Comparison of ENCODE assay signal across 24 cellular contexts in the genomic region with DNA sequence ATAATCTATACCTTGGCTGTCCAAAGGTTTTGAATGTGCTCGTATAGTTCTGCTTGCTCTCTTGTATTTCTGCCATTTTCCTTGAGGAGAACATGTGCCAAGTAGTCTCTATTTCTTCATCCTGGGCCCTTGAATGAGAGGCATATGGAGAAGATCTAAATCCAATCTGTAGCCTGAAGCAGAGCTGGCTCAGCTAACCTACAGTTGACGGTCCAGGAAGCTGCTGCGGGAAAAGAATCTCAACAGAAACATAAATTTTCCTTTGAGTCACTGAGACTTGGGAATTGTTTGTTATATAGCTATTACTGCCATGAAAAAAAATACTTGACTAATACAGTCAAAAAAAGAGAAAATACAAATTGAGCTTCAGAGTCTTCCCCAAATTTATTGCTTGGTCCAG. TPM values are rescaled to one million over a fixed set of nuclear protein-coding genes. Genes with fewer than 3 reads are reported as not detected.
DNase-seq lines count a peak whose midpoint lies in the region; ATAC-seq and TF ChIP-seq lines count a peak whose summit lies in the region.
"Had no signal": no experiment of that assay in that cellular context is flagged by ENCODE, and none has a peak within 500 bp of the region (broad histone marks: within the 10 kb centered on the region; RNA-seq: fewer than 3 reads in every experiment).

No MANE protein-coding gene starts in this region.

- H3K4me1 ChIP-seq in left lung: no peaks in the 10 kb centered on the region
- peaks cover 7% of the 10 kb centered on the region; the same call in 1 of the 2 replicates for H3K4me1 ChIP-seq in PC-3 (ENCODE audit: insufficient read depth, low read length)

- H3K27me3 ChIP-seq in left lung (no peaks in the 10 kb centered on the region), PC-3 (ENCODE audit: low read length) (no peaks in the 10 kb centered on the region)

- CTCF ChIA-PET in PC-3 (lab: Charles Lee): no interaction called here

- H3F3A ChIP-seq in PC-3 (ENCODE audit: low read length, unreplicated experiment): no peaks in the 10 kb centered on the region

- TF ChIP-seq CTCF in AG09309 (IDR thresholded peaks at IDR 0.05; ENCODE audit: control insufficient read depth, insufficient read depth, low read depth, low read length, missing control alignments) (no peak), foreskin fibroblast (IDR thresholded peaks at IDR 0.05; ENCODE audit: low read depth, low read length) (no peak), left lung (IDR thresholded peaks at IDR 0.05) (no peak), PC-3 (conservative IDR thresholded peaks at IDR 0.05; ENCODE audit: low read depth, low read length) (no peak)

- H3K9me3 ChIP-seq in left lung: no peaks in the 10 kb centered on the region
- no peaks in the 10 kb centered on the region for H3K9me3 ChIP-seq in PC-3 (ENCODE audit: low read length)

- no peak overlapping the region for H3K4me2 ChIP-seq in PC-3 (ENCODE audit: low read length)

- no peak overlapping the region for H2AFZ ChIP-seq in PC-3 (ENCODE audit: low read length)

- H3K9me2 ChIP-seq in PC-3 (replicated peaks; ENCODE audit: low read length): no peaks in the 10 kb centered on the region

- no peak overlapping the region for H3K4me3 ChIP-seq in AG09309 (ENCODE audit: control insufficient read depth, low read depth, low read length)
- no peak overlapping the region for H3K4me3 ChIP-seq in foreskin fibroblast (ENCODE audit: low read depth in 1 of 2, low read length in 2 of 2)
- no peak overlapping the region for H3K4me3 ChIP-seq in left lung
- no peak overlapping the region for H3K4me3 ChIP-seq in PC-3 (ENCODE audit: low read length)
- H3K4me3 ChIP-seq: GM12878 had no signal

- ATAC-seq in left lung (no peak), PC-3 (no peak)
- ATAC-seq: GM12878, HepG2 had no signal

- H4K20me1 ChIP-seq in PC-3 (ENCODE audit: low read length): no peaks in the 10 kb centered on the region

- BruUV-seq in PC-3 (replicated peaks; lab: Mats Ljungman, UMichigan): no TSS peak

- intact Hi-C loops in left lung (cut with DNase I): no loop called here
- intact Hi-C loops in PC-3 (cut with micrococcal nuclease): no loop called here

- H3K36me3 ChIP-seq in left lung (no peaks in the 10 kb centered on the region), PC-3 (ENCODE audit: low read depth, low read length) (no peaks in the 10 kb centered on the region)

- no peak overlapping the region for H3K9ac ChIP-seq in PC-3 (ENCODE audit: low read length)

- DNase-seq in AG09309 (ENCODE audit: low read depth) (peak; percentile 13), GM03348 (ENCODE audit: low spot score) (peak; percentile 40), NCI-H446 treated with DMSO at 0.1 percent for 48 hours (lab: John Stamatoyannopoulos, UW) (peak; percentile 63), foreskin fibroblast (peak; percentile 65 to 67), GM19238 (ENCODE audit: insufficient read length, low spot score) (no peak), left lung (no peak), SW 1271 (lab: John Stamatoyannopoulos, UW) (no peak), PC-3 (no peak)
- DNase-seq: CD4-positive, CD25-positive, alpha-beta regulatory T cell; COR-L47; GF-D8; H7; KG1; MV-4-11; NCI-H1105 treated with DMSO at 0.1 percent for 48 hours; NCI-H2081; NCI-H2171; NCI-H345; NCI-H524 treated with DMSO at 0.1 percent for 48 hours; NCI-H82; SHP77 had no signal

- no peaks in the 10 kb centered on the region for H3K79me2 ChIP-seq in PC-3 (ENCODE audit: low read length)

- no peak overlapping the region for H3K27ac ChIP-seq in left lung
- H3K27ac ChIP-seq in PC-3 (ENCODE audit: low read length): no peak overlapping the region
- H3K27ac ChIP-seq: HL-60 had no signal

- POLR2A ChIA-PET in PC-3 (lab: Charles Lee; ENCODE audit: unreplicated experiment): interaction anchor here (0.7 kb wide), 1 partner anchor 945 kb away, joined by 4 read pairs; no protein-coding TSS in a partner anchor

RNA-seq across cellular contexts. Expression of gene PLCB4, which starts 30.1 kb away (rescaled TPM):
- total RNA-seq in left lung (1 to 10 TPM; 6.2 to 8.1 TPM), PC-3 (2014; rRNA removed) (16.9 and 25.4 TPM in 2 replicates)
- total RNA-seq: GM12878, HepG2 had no signal

Comparison
In these comparisons a context has a peak if more than half of its experiments do, and no peak if none do; other contexts are left out.
1. DNase-seq: peak in AG09309 (single experiment), GM03348 (single experiment), NCI-H446 treated with DMSO at 0.1 percent for 48 hours (single experiment) and foreskin fibroblast (2 of 2); none in GM19238 (single experiment), left lung (0 of 2), SW 1271 (0 of 2) and PC-3 (single experiment).